ENCODE assay signal across 1 cellular context in the genomic region with DNA sequence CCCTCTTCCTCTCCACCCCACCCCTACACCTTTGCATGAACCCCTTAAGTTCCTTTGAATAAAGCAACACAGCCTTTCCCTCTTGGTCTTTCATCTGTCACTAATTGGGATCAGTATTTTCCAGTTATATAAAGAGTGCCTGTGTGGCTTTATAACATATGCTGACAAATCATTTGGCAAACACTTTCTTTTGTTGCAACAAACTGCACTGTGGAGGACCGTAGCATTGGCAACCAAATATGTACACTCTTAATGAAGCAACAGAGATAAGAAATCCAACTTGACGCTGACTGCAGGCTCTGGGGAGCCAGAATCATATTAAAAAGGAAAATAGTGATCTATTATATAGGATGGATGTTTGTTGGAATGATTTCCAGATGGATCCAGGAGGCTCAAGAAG.
TF ChIP-seq lines count a peak whose summit lies in the region.

No MANE protein-coding gene starts in this region.

TF ChIP-seq in IMR-90, 13 proteins besides CTCF, POLR2A, EP300 and RAD21 (continued from another document):
- TF ChIP-seq, protein P1, sequence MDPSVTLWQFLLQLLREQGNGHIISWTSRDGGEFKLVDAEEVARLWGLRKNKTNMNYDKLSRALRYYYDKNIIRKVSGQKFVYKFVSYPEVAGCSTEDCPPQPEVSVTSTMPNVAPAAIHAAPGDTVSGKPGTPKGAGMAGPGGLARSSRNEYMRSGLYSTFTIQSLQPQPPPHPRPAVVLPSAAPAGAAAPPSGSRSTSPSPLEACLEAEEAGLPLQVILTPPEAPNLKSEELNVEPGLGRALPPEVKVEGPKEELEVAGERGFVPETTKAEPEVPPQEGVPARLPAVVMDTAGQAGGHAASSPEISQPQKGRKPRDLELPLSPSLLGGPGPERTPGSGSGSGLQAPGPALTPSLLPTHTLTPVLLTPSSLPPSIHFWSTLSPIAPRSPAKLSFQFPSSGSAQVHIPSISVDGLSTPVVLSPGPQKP (IDR thresholded peaks at IDR 0.05; ENCODE audit: borderline replicate concordance, low read depth, low read length): no peak
- TF ChIP-seq BHLHE40 (IDR thresholded peaks at IDR 0.05; ENCODE audit: low read depth, low read length): no peak
- peak; percentile 85 for TF ChIP-seq MAFK (IDR thresholded peaks at IDR 0.05; ENCODE audit: low read depth, low read length)
